In genomic region chr1:47249755-47250154, GRCh38 we compare ENCODE assay signal across 10 cellular contexts. TPM values are rescaled to one million over a fixed set of nuclear protein-coding genes. Genes with fewer than 3 reads are reported as not detected.
"Had no signal": no experiment of that assay in that cellular context is flagged by ENCODE, and none has a peak within 500 bp of the region (broad histone marks: within the 10 kb centered on the region; RNA-seq: fewer than 3 reads in every experiment).

No MANE protein-coding gene starts in this region.

- H3K4me2 ChIP-seq: GM23338 had no signal

- H3K4me3 ChIP-seq: GM23338 had no signal

- DNase-seq: H9, HCEC 1CT, HFFc6, KG1 had no signal

- H2AFZ ChIP-seq: GM23338 had no signal

- FAIRE-seq: H1, H54, HepG2 had no signal

- ATAC-seq: GM23338, HepG2 had no signal

- H3K27ac ChIP-seq: HL-60 had no signal

RNA-seq across cellular contexts. Expression of gene TAL1, which starts 17.7 kb away (rescaled TPM):
- total RNA-seq: GM23338, H9, HepG2, HFFc6 had no signal
- polyA plus RNA-seq: GM23338 had no signal

RNA-seq across cellular contexts. Expression of gene PDZK1IP1, which starts 59.9 kb away (rescaled TPM):
- total RNA-seq: GM23338, H1, H9, HFFc6, HT1080 had no signal
- polyA plus RNA-seq: GM23338 had no signal
